ENCODE assay signal across 8 cellular contexts in the genomic region with DNA sequence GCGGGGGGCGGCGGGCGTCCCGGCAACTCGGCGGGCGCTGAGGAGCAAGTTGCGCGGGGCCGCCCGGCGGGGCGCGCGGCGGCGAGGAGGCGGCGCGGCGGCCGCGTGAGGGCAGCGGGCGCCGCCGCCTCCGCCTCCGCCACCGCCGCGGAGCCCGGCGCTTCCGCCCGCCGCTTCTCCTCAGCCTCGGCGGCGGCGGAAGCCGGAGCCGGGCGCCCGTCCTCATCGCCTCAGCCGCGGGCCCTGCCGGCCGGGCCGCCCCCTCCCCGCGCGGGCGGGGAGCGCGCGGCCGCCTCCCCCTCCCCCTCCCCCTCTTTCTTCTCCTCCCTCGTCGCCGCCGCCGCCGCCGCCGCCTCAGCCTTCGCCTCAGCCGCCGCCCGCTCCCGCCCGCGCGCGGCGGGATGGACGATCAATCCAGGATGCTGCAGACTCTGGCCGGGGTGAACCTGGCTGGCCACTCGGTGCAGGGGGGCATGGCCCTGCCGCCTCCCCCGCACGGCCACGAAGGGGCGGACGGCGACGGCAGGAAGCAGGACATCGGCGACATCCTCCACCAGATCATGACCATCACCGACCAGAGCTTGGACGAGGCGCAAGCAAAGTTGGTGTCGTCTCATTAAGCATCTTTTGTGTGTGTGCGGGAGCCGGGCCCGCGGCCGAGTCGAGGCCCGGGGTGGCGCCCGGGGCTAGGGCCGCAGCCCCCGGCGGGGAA. TPM values are rescaled to one million over a fixed set of nuclear protein-coding genes. Genes with fewer than 3 reads are reported as not detected.
DNase-seq lines count a peak whose midpoint lies in the region; ATAC-seq and TF ChIP-seq lines count a peak whose summit lies in the region.

Gene PBX3 (plus strand): TSS at position 321 of the 712 bp plus-strand sequence.

- no peaks in the 10 kb centered on the region for H3K36me3 Mint-ChIP-seq in activated naive CD4-positive, alpha-beta T cell treated with anti-CD3 and anti-CD28 coated beads, Interleukin-2, amount 50 U/mL, for 24 hours

- peaks cover 26% of the 10 kb centered on the region for H3K4me1 ChIP-seq in ACC112 (ENCODE audit: control insufficient read depth, insufficient read depth, low read length, unreplicated experiment)
- peaks cover 42% of the 10 kb centered on the region for H3K4me1 ChIP-seq in SJCRH30
- H3K4me1 ChIP-seq in cardiac muscle cell (ENCODE audit: low read depth), result peaks cover 20% of the 10 kb centered on the region
- H3K4me1 ChIP-seq in parathyroid adenoma, result no peaks in the 10 kb centered on the region

- H3K36me3 ChIP-seq in ACC112 (ENCODE audit: insufficient read depth, low read length) (no peaks in the 10 kb centered on the region), SJCRH30 (peaks cover 26% of the 10 kb centered on the region), cardiac muscle cell (no peaks in the 10 kb centered on the region), parathyroid adenoma (ENCODE audit: control insufficient read depth, insufficient read depth, low read length) (peaks cover 11% of the 10 kb centered on the region)

- no peaks in the 10 kb centered on the region for H3K9me3 ChIP-seq in SJCRH30 (replicated peaks)
- H3K9me3 ChIP-seq in cardiac muscle cell (ENCODE audit: low read depth), result no peaks in the 10 kb centered on the region
- no peaks in the 10 kb centered on the region for H3K9me3 ChIP-seq in parathyroid adenoma (ENCODE audit: control insufficient read depth, low read length)

- H3K27ac Mint-ChIP-seq in activated naive CD4-positive, alpha-beta T cell treated with anti-CD3 and anti-CD28 coated beads, Interleukin-2, amount 50 U/mL, for 24 hours, result peak within 1 kb of the TSS; percentile 94

- H3K79me2 ChIP-seq in ACC112 (ENCODE audit: control insufficient read depth, insufficient read depth, low read length, unreplicated experiment), result peaks cover 47% of the 10 kb centered on the region
- peaks cover 16% of the 10 kb centered on the region for H3K79me2 ChIP-seq in parathyroid adenoma

- DNase-seq in SJCRH30, result peak; percentile 51 to 68
- DNase-seq in cardiac muscle cell (ENCODE audit: low read depth in 1 of 2, low spot score in 1 of 2), result peak; percentile 62 to 79
- no peak for DNase-seq in GF-D8 (lab: John Stamatoyannopoulos, UW)

- peaks cover 31% of the 10 kb centered on the region for H3K4me1 Mint-ChIP-seq in activated naive CD4-positive, alpha-beta T cell treated with anti-CD3 and anti-CD28 coated beads, Interleukin-2, amount 50 U/mL, for 24 hours

- H3K9me3 Mint-ChIP-seq in activated naive CD4-positive, alpha-beta T cell treated with anti-CD3 and anti-CD28 coated beads, Interleukin-2, amount 50 U/mL, for 24 hours, result no peaks in the 10 kb centered on the region

- peak within 1 kb of the TSS; percentile 95 for H3K4me3 Mint-ChIP-seq in activated naive CD4-positive, alpha-beta T cell treated with anti-CD3 and anti-CD28 coated beads, Interleukin-2, amount 50 U/mL, for 24 hours

- ATAC-seq in GM18520 (IDR thresholded peaks at IDR 0.05; ENCODE audit: unreplicated experiment) (peak; percentile 4), HG03108 (IDR thresholded peaks at IDR 0.05; ENCODE audit: unreplicated experiment) (peak; percentile 3)

- no peak for TF ChIP-seq CTCF in cardiac muscle cell (IDR thresholded peaks at IDR 0.05; ENCODE audit: low read depth, low read length)
- TF ChIP-seq CTCF in parathyroid adenoma (IDR thresholded peaks at IDR 0.05), result no peak

- peak within 1 kb of the TSS; percentile 82 for H3K4me2 ChIP-seq in parathyroid adenoma (ENCODE audit: low read length)

- H2AFZ ChIP-seq in ACC112 (ENCODE audit: low read length, unreplicated experiment), result peak within 1 kb of the TSS; percentile 88
- peak within 1 kb of the TSS; percentile 82 for H2AFZ ChIP-seq in parathyroid adenoma

- H3K9ac ChIP-seq in parathyroid adenoma, result peak within 1 kb of the TSS; percentile 46

- no peaks in the 10 kb centered on the region for H3K27me3 Mint-ChIP-seq in activated naive CD4-positive, alpha-beta T cell treated with anti-CD3 and anti-CD28 coated beads, Interleukin-2, amount 50 U/mL, for 24 hours

- H3K27me3 ChIP-seq in ACC112 (ENCODE audit: insufficient read depth, low read length), result no peaks in the 10 kb centered on the region
- no peaks in the 10 kb centered on the region for H3K27me3 ChIP-seq in SJCRH30
- no peaks in the 10 kb centered on the region for H3K27me3 ChIP-seq in cardiac muscle cell
- H3K27me3 ChIP-seq in parathyroid adenoma (ENCODE audit: control insufficient read depth, insufficient read depth, low read length), result no peaks in the 10 kb centered on the region

- H3K27ac ChIP-seq in ACC112 (ENCODE audit: low read depth, low read length) (peak within 1 kb of the TSS; percentile 74), SJCRH30 (peak within 1 kb of the TSS; percentile 95), cardiac muscle cell (peak within 1 kb of the TSS; percentile 69), parathyroid adenoma (peak within 1 kb of the TSS; percentile 93)

- H3K4me3 ChIP-seq in ACC112 (ENCODE audit: low read depth, low read length), result peak within 1 kb of the TSS; percentile 90
- peak within 1 kb of the TSS; percentile 89 for H3K4me3 ChIP-seq in SJCRH30
- H3K4me3 ChIP-seq in cardiac muscle cell, result peak within 1 kb of the TSS; percentile 67
- H3K4me3 ChIP-seq in parathyroid adenoma (ENCODE audit: low read depth, low read length), result peak within 1 kb of the TSS; percentile 94

RNA-seq across cellular contexts. Expression of gene PBX3, which starts in this region (rescaled TPM):
- total RNA-seq in SJCRH30 (2014; rRNA removed; shearing (Covaris generic)), result 69.5 and 75.9 TPM in 2 replicates
- total RNA-seq in cardiac muscle cell, result 134 and 293 TPM in 2 replicates
- polyA plus RNA-seq in cardiac muscle cell, result 133 and 159 TPM in 2 replicates
